In genomic region chr10:75102830-75103673, GRCh38 we compare ENCODE assay signal across 22 cellular contexts.
"Had no signal": no experiment of that assay in that cellular context is flagged by ENCODE, and none has a peak within 500 bp of the region (broad histone marks: within the 10 kb centered on the region; RNA-seq: fewer than 3 reads in every experiment).

No MANE protein-coding gene starts in this region.

- H3K27me3 ChIP-seq: colonic mucosa, hepatocyte, right lobe of liver, upper lobe of right lung had no signal

- H3K27me3 Mint-ChIP-seq: activated naive CD8-positive, alpha-beta T cell treated with anti-CD3 and anti-CD28 coated beads for 36 hours had no signal

- DNase-seq: activated CD4-positive, alpha-beta T cell treated with anti-CD3 and anti-CD28 coated beads for 1 hour; activated CD4-positive, alpha-beta T cell treated with anti-CD3 and anti-CD28 coated beads, Interleukin-2, amount 50 U/mL, for 1 hour; activated naive CD4-positive, alpha-beta T cell treated with Interleukin-2 at 50 U/mL for 16 hours; activated naive CD8-positive, alpha-beta T cell treated with anti-CD3 and anti-CD28 coated beads for 36 hours; activated T-cell treated with anti-CD3 and anti-CD28 coated beads, Interleukin-2, amount 50 U/mL, for 1 hour; colonic mucosa; foreskin melanocyte; glutamatergic neuron; immature natural killer cell; kidney glomerular epithelial cell; left ventricle myocardium superior; nephron progenitor cell; nucleus accumbens; stimulated activated CD4-positive, alpha-beta T cell treated with anti-CD3 and anti-CD28 coated beads, Interleukin-2, amount 100 ng/mL, for 48 hours; stimulated activated naive CD4-positive, alpha-beta T cell treated with Interleukin-2 at 50 U/mL for 16 hours; T-helper 1 cell; upper lobe of right lung had no signal

- H3K9me3 ChIP-seq: colonic mucosa, right lobe of liver, upper lobe of right lung had no signal

- H3K27ac ChIP-seq: colonic mucosa, epithelial cell of prostate, hepatocyte, parathyroid adenoma, right lobe of liver, upper lobe of right lung had no signal

- H3K9me3 Mint-ChIP-seq: activated naive CD8-positive, alpha-beta T cell treated with anti-CD3 and anti-CD28 coated beads for 36 hours; immature natural killer cell; nephron progenitor cell had no signal

- FAIRE-seq: astrocyte had no signal

- H3K4me1 ChIP-seq: colonic mucosa had no signal

- H2AFZ ChIP-seq: hepatocyte, parathyroid adenoma had no signal

- H3K36me3 ChIP-seq: colonic mucosa, right lobe of liver, upper lobe of right lung had no signal

- H3K4me3 Mint-ChIP-seq: activated naive CD8-positive, alpha-beta T cell treated with anti-CD3 and anti-CD28 coated beads for 36 hours; immature natural killer cell; nephron progenitor cell had no signal

- H3K4me2 ChIP-seq: hepatocyte had no signal

- H3K4me3 ChIP-seq: colonic mucosa, hepatocyte, right lobe of liver, upper lobe of right lung had no signal

- H3K4me1 Mint-ChIP-seq: activated naive CD8-positive, alpha-beta T cell treated with anti-CD3 and anti-CD28 coated beads for 36 hours; immature natural killer cell had no signal

- H3K79me2 ChIP-seq: hepatocyte, parathyroid adenoma had no signal

- ATAC-seq: right lobe of liver, upper lobe of right lung had no signal

- H3K27ac Mint-ChIP-seq: activated naive CD8-positive, alpha-beta T cell treated with anti-CD3 and anti-CD28 coated beads for 36 hours; nephron progenitor cell had no signal

- H3K36me3 Mint-ChIP-seq: activated naive CD8-positive, alpha-beta T cell treated with anti-CD3 and anti-CD28 coated beads for 36 hours; immature natural killer cell had no signal

- H3K9ac ChIP-seq: parathyroid adenoma had no signal
